8 cellular contexts compared by ENCODE assay signal in the genomic region with DNA sequence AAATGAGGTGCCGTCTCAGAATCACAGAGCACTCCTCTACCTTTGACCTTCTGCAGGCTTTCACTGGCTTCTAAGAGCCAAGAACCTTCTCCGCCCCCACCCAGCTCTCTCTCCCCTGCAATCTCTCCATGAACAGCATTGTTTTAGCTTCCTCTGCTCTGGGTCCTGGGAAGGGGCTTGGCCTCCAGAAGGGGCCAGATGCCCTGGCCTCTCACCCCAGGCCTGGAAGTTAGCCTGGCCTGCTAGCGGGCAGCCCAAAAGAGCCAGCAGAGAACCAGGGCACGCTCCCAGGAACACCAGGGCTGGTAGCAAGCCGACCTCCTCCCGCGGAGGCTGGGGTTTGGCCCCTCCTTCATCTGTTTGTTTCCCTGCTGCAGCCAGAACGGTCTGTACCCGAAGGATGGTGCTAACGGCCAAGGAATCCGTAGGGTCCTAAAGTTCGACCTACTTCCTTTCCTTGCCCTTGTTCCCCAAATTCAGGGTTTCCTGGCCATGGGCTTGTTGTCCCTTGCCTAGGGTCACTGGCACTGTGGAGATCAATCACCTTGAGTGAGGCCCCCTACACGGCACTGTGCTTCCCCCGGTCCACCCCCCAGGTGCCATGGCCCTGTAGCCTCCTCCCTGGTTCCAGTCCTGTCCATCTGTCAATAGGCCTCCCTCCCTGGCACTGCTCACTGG. TPM values are rescaled to one million over a fixed set of nuclear protein-coding genes. Genes with fewer than 3 reads are reported as not detected.
A peak's percentile ranks its signal among the peaks of the same experiment; 100 is the strongest.
DNase-seq lines count a peak whose midpoint lies in the region; ATAC-seq and TF ChIP-seq lines count a peak whose summit lies in the region.

No MANE protein-coding gene starts in this region.

- POLR2A ChIA-PET in activated CD4-positive, alpha-beta memory T cell treated with anti-CD3 and anti-CD28 coated beads, Interleukin-2, amount 10 ng/mL, durations not matched to agents 7 days and 5 days (lab: Charles Lee): interaction anchor here (1.0 to 4.5 kb wide), 8 partner anchors 19 to 167 kb away, joined by 3 to 34 read pairs (median 3); partner anchors contain the start of genes ANAPC16, ASCC1, DDIT4 and SPOCK2

- peak overlapping the region; percentile 93 to 99 (median 98) for H3K27ac ChIP-seq in tibial nerve

- ATAC-seq in esophagus mucosa (peak; percentile 58), HG02973 (IDR thresholded peaks at IDR 0.05; ENCODE audit: unreplicated experiment) (no peak)

- H3K4me3 Mint-ChIP-seq in activated CD4-positive, alpha-beta memory T cell treated with anti-CD3 and anti-CD28 coated beads, Interleukin-2, amount 10 ng/mL, durations not matched to agents 7 days and 5 days: peak overlapping the region; percentile 48

- H3K27ac Mint-ChIP-seq in activated CD4-positive, alpha-beta memory T cell treated with anti-CD3 and anti-CD28 coated beads, Interleukin-2, amount 10 ng/mL, durations not matched to agents 7 days and 5 days: peak overlapping the region; percentile 78

- TF ChIP-seq POLR2A in tibial nerve (IDR thresholded peaks at IDR 0.05): peak; percentile 61 to 66

- no peaks in the 10 kb centered on the region for H3K27me3 ChIP-seq in tibial nerve

- no peaks in the 10 kb centered on the region for H3K9me3 Mint-ChIP-seq in activated CD4-positive, alpha-beta memory T cell treated with anti-CD3 and anti-CD28 coated beads, Interleukin-2, amount 10 ng/mL, durations not matched to agents 7 days and 5 days

- peaks cover 10 to 100% (median 90%) of the 10 kb centered on the region in 4 donors for H3K4me1 ChIP-seq in tibial nerve

- no peaks in the 10 kb centered on the region for H3K36me3 Mint-ChIP-seq in activated CD4-positive, alpha-beta memory T cell treated with anti-CD3 and anti-CD28 coated beads, Interleukin-2, amount 10 ng/mL, durations not matched to agents 7 days and 5 days (ENCODE audit: low read depth)

- no peaks in the 10 kb centered on the region for H3K27me3 Mint-ChIP-seq in activated CD4-positive, alpha-beta memory T cell treated with anti-CD3 and anti-CD28 coated beads, Interleukin-2, amount 10 ng/mL, durations not matched to agents 7 days and 5 days

- 1% methylated on average over 14 of the region's 14 CpGs for WGBS in tibial nerve, 2 donors

- H3K36me3 ChIP-seq in tibial nerve: no peaks in the 10 kb centered on the region

- CTCF ChIA-PET in activated CD4-positive, alpha-beta memory T cell treated with anti-CD3 and anti-CD28 coated beads, Interleukin-2, amount 10 ng/mL, durations not matched to agents 7 days and 5 days (lab: Charles Lee): interaction anchor here (0.7 to 1.9 kb wide), 7 partner anchors 20 to 129 kb away, joined by 3 to 11 read pairs (median 4); no protein-coding TSS in a partner anchor

- TF ChIP-seq CTCF in tibial nerve (IDR thresholded peaks at IDR 0.05): peak in 1 of 5 experiments; percentile 46

- peaks cover 73% of the 10 kb centered on the region for H3K4me1 Mint-ChIP-seq in activated CD4-positive, alpha-beta memory T cell treated with anti-CD3 and anti-CD28 coated beads, Interleukin-2, amount 10 ng/mL, durations not matched to agents 7 days and 5 days

- peak; percentile 97 to 100 for TF ChIP-seq EP300 in tibial nerve (IDR thresholded peaks at IDR 0.05)

- DNase-seq in NCI-H1417 (lab: John Stamatoyannopoulos, UW) (peak; percentile 6 to 57 (median 41)), NCI-H1417 treated with DMSO at 0.1 percent for 48 hours (lab: John Stamatoyannopoulos, UW) (no peak), NCI-H1436 (lab: John Stamatoyannopoulos, UW) (peak; percentile 38), midbrain (lab: John Stamatoyannopoulos, UW) (peak; percentile 95), tibial nerve (ENCODE audit: low spot score in 2 of 2) (peak; percentile 91)
- DNase-seq in activated CD4-positive, alpha-beta memory T cell treated with anti-CD3 and anti-CD28 coated beads, Interleukin-2, amount 10 ng/mL, durations not matched to agents 7 days and 5 days: peak; percentile 50

- H3K9me3 ChIP-seq in tibial nerve: no peaks in the 10 kb centered on the region

- no peak overlapping the region for H3K4me3 ChIP-seq in tibial nerve

RNA-seq across cellular contexts. Expression of gene DDIT4, which starts 18.7 kb away (rescaled TPM):
- 100 to 1,000 TPM; 475 to 481 TPM for total RNA-seq in activated CD4-positive, alpha-beta memory T cell treated with anti-CD3 and anti-CD28 coated beads, Interleukin-2, amount 10 ng/mL, durations not matched to agents 7 days and 5 days
- 417 TPM for total RNA-seq in esophagus mucosa
- 1,000 to 10,000 TPM; 1,317 to 2,202 (median 1,604) TPM for total RNA-seq in tibial nerve

RNA-seq across cellular contexts. Expression of gene ASCC1, which starts 39.0 kb away (rescaled TPM):
- total RNA-seq in activated CD4-positive, alpha-beta memory T cell treated with anti-CD3 and anti-CD28 coated beads, Interleukin-2, amount 10 ng/mL, durations not matched to agents 7 days and 5 days: 10 to 100 TPM; 35.5 to 36.2 TPM
- total RNA-seq in esophagus mucosa: 23.5 TPM
- total RNA-seq in tibial nerve: 10 to 100 TPM; 34.2 to 85.7 (median 54.2) TPM

RNA-seq across cellular contexts. Expression of gene ANAPC16, which starts 39.2 kb away (rescaled TPM):
- total RNA-seq in activated CD4-positive, alpha-beta memory T cell treated with anti-CD3 and anti-CD28 coated beads, Interleukin-2, amount 10 ng/mL, durations not matched to agents 7 days and 5 days: 100 to 1,000 TPM in 1 of 2 experiments, 10 to 100 TPM in 1; 94.2 to 101 TPM
- total RNA-seq in esophagus mucosa (64.4 TPM), tibial nerve (10 to 100 TPM; 52.6 to 72.3 (median 61.9) TPM)
